Comparison of ENCODE assay signal across 8 cellular contexts in genomic region chr16:49855280-49855821, GRCh38. TPM values are rescaled to one million over a fixed set of nuclear protein-coding genes. Genes with fewer than 3 reads are reported as not detected.
DNase-seq lines count a peak whose midpoint lies in the region; ATAC-seq and TF ChIP-seq lines count a peak whose summit lies in the region.

No MANE protein-coding gene starts in this region.

- DNase-seq in CD14-positive monocyte (ENCODE audit: low spot score) (no peak), HuH-7.5 (ENCODE audit: low spot score) (peak; percentile 50), SK-N-MC (ENCODE audit: low read depth, low spot score) (no peak), Right ventricle myocardium inferior (ENCODE audit: missing footprints) (peak; percentile 92), osteocyte (ENCODE audit: extremely low spot score, unreplicated experiment) (peak; percentile 94), aorta (peak; percentile 92 to 95)
- DNase-seq in activated naive CD8-positive, alpha-beta T cell treated with anti-CD3 and anti-CD28 coated beads, Interleukin-2, amount 10 ng/mL, durations not matched to agents 7 days and 5 days: peak; percentile 82

- intact Hi-C loops in CD14-positive monocyte (cut with micrococcal nuclease) (no loop called here), Right ventricle myocardium inferior (cut with DNase I) (loop anchor here (2.0 to 5.0 kb wide), 6 partner anchors 17 to 363 kb away; no protein-coding TSS in a partner anchor), aorta (cut with DNase I) (loop anchor here (2.0 to 10.0 kb wide), 6 partner anchors 27 to 371 kb away; no protein-coding TSS in a partner anchor)

- H3K36me3 ChIP-seq in SK-N-MC (ENCODE audit: insufficient read depth, low read length) (no peaks in the 10 kb centered on the region), aorta (ENCODE audit: control insufficient read depth in 1 of 2, insufficient read depth in 2 of 2, low read length in 1 of 2) (no peaks in the 10 kb centered on the region)

- H3K4me1 ChIP-seq in aorta (ENCODE audit: control insufficient read depth in 1 of 2, insufficient read depth in 2 of 2, low read length in 2 of 2): no peaks in the 10 kb centered on the region

- ATAC-seq in GM21390 (IDR thresholded peaks at IDR 0.05; ENCODE audit: unreplicated experiment) (peak; percentile 66), Right ventricle myocardium inferior (peak; percentile 84), aorta (ENCODE audit: low FRiP score) (peak; percentile 84)
- peak; percentile 82 for ATAC-seq in activated naive CD8-positive, alpha-beta T cell treated with anti-CD3 and anti-CD28 coated beads, Interleukin-2, amount 10 ng/mL, durations not matched to agents 7 days and 5 days (ENCODE audit: low read depth)

- peak overlapping the region; percentile 75 to 76 for H3K4me3 Mint-ChIP-seq in CD14-positive monocyte
- H3K4me3 Mint-ChIP-seq in activated naive CD8-positive, alpha-beta T cell treated with anti-CD3 and anti-CD28 coated beads, Interleukin-2, amount 10 ng/mL, durations not matched to agents 7 days and 5 days: peak overlapping the region; percentile 58
- peak overlapping the region; percentile 70 for H3K4me3 Mint-ChIP-seq in osteocyte (ENCODE audit: unreplicated experiment)

- H3K27me3 Mint-ChIP-seq in CD14-positive monocyte (ENCODE audit: low read depth in 3 of 3): peaks cover 53 to 86% (median 73%) of the 10 kb centered on the region in 3 donors
- H3K27me3 Mint-ChIP-seq in activated naive CD8-positive, alpha-beta T cell treated with anti-CD3 and anti-CD28 coated beads, Interleukin-2, amount 10 ng/mL, durations not matched to agents 7 days and 5 days: peaks cover 45% of the 10 kb centered on the region
- H3K27me3 Mint-ChIP-seq in osteocyte (ENCODE audit: unreplicated experiment): peaks cover 14% of the 10 kb centered on the region

- H3K9me3 Mint-ChIP-seq in CD14-positive monocyte: peaks cover 0 to 16% (median 11%) of the 10 kb centered on the region in 7 donors
- no peaks in the 10 kb centered on the region for H3K9me3 Mint-ChIP-seq in activated naive CD8-positive, alpha-beta T cell treated with anti-CD3 and anti-CD28 coated beads, Interleukin-2, amount 10 ng/mL, durations not matched to agents 7 days and 5 days
- no peaks in the 10 kb centered on the region for H3K9me3 Mint-ChIP-seq in osteocyte (ENCODE audit: unreplicated experiment)

- H3K27ac Mint-ChIP-seq in CD14-positive monocyte (no peak overlapping the region), osteocyte (ENCODE audit: unreplicated experiment) (no peak overlapping the region)
- no peak overlapping the region for H3K27ac Mint-ChIP-seq in activated naive CD8-positive, alpha-beta T cell treated with anti-CD3 and anti-CD28 coated beads, Interleukin-2, amount 10 ng/mL, durations not matched to agents 7 days and 5 days

- no peaks in the 10 kb centered on the region for H3K9me3 ChIP-seq in SK-N-MC (ENCODE audit: low read depth, low read length)
- no peaks in the 10 kb centered on the region for H3K9me3 ChIP-seq in aorta (ENCODE audit: control insufficient read depth, low read length)

- H3K27me3 ChIP-seq in aorta (ENCODE audit: control insufficient read depth in 1 of 2, insufficient read depth in 2 of 2, low read length in 1 of 2): no peaks in the 10 kb centered on the region

- H3K4me1 Mint-ChIP-seq in CD14-positive monocyte (peaks cover 24% of the 10 kb centered on the region), osteocyte (ENCODE audit: unreplicated experiment) (peaks cover 45% of the 10 kb centered on the region)
- H3K4me1 Mint-ChIP-seq in activated naive CD8-positive, alpha-beta T cell treated with anti-CD3 and anti-CD28 coated beads, Interleukin-2, amount 10 ng/mL, durations not matched to agents 7 days and 5 days: peaks cover 6% of the 10 kb centered on the region

- H3K27ac ChIP-seq in SK-N-MC: peak overlapping the region; percentile 74
- H3K27ac ChIP-seq in aorta (ENCODE audit: low read depth in 1 of 2, low read length in 2 of 2): peak overlapping the region; percentile 30 to 71

- H3K4me3 ChIP-seq in SK-N-MC: peak overlapping the region; percentile 77
- peak overlapping the region; percentile 87 to 92 for H3K4me3 ChIP-seq in aorta (ENCODE audit: low read length in 2 of 2)

- peak overlapping the region; percentile 73 for H3K9ac ChIP-seq in SK-N-MC (ENCODE audit: insufficient read length)

- POLR2A ChIA-PET in activated naive CD8-positive, alpha-beta T cell treated with anti-CD3 and anti-CD28 coated beads, Interleukin-2, amount 10 ng/mL, durations not matched to agents 7 days and 5 days (lab: Charles Lee): no interaction called here

- TF ChIP-seq CTCF in CD14-positive monocyte (IDR thresholded peaks at IDR 0.05) (no peak), osteocyte (IDR thresholded peaks at IDR 0.05) (no peak)

- 1 to 2% methylated on average over 25 to 75 of the region's 75 CpGs for WGBS in aorta, 2 donors

- H3K36me3 Mint-ChIP-seq in CD14-positive monocyte (peaks cover 2 to 7% of the 10 kb centered on the region in 2 donors), osteocyte (ENCODE audit: unreplicated experiment) (peaks cover 2% of the 10 kb centered on the region)
- no peaks in the 10 kb centered on the region for H3K36me3 Mint-ChIP-seq in activated naive CD8-positive, alpha-beta T cell treated with anti-CD3 and anti-CD28 coated beads, Interleukin-2, amount 10 ng/mL, durations not matched to agents 7 days and 5 days

RNA-seq across cellular contexts. Expression of gene ZNF423, which starts 0.6 kb away (rescaled TPM):
- polyA plus RNA-seq in CD14-positive monocyte: not detected
- total RNA-seq in activated naive CD8-positive, alpha-beta T cell treated with anti-CD3 and anti-CD28 coated beads, Interleukin-2, amount 10 ng/mL, durations not matched to agents 7 days and 5 days: under 1 TPM in 1 of 2 experiments, not detected in 1; 0.06 TPM
- total RNA-seq in Right ventricle myocardium inferior: 8.8 TPM
- 25.1 and 26.5 TPM in 2 replicates for total RNA-seq in osteocyte
- 10 to 100 TPM; 12.5 to 43.1 TPM for total RNA-seq in aorta
- 1 to 10 TPM; 3.1 to 7.6 TPM for polyA plus RNA-seq in aorta

Comparison
In these comparisons a context has a peak if more than half of its experiments do, and no peak if none do; other contexts are left out.
1. DNase-seq: peak in HuH-7.5 (single experiment), activated naive CD8-positive, alpha-beta T cell treated with anti-CD3 and anti-CD28 coated beads, Interleukin-2, amount 10 ng/mL, durations not matched to agents 7 days and 5 days (single experiment), Right ventricle myocardium inferior (single experiment), osteocyte (single experiment) and aorta (2 of 2); none in CD14-positive monocyte (single experiment) and SK-N-MC (single experiment).
2. intact Hi-C loops: an anchor here in Right ventricle myocardium inferior (2.0 to 5.0 kb wide) and aorta (2.0 to 10.0 kb wide); none called in CD14-positive monocyte.
3. Peak in every context shown above with its lines, with median percentiles within 50 percentile points of each other: H3K4me3 Mint-ChIP-seq and ATAC-seq.